33 cellular contexts compared by ENCODE assay signal in genomic region chr15:57443486-57443885, GRCh38.
"Had no signal": no experiment of that assay in that cellular context is flagged by ENCODE, and none has a peak within 500 bp of the region (broad histone marks: within the 10 kb centered on the region; RNA-seq: fewer than 3 reads in every experiment).

No MANE protein-coding gene starts in this region.

- ATAC-seq: activated CD4-positive, alpha-beta T cell treated with anti-CD3 and anti-CD28 coated beads for 36 hours; activated CD8-positive, alpha-beta memory T cell treated with anti-CD3 and anti-CD28 coated beads, Interleukin-2, amount 10 ng/mL, durations not matched to agents 7 days and 5 days; activated CD8-positive, alpha-beta T cell treated with anti-CD3 and anti-CD28 coated beads, Interleukin-2, amount 10 ng/mL, durations not matched to agents 7 days and 5 days; activated naive CD8-positive, alpha-beta T cell treated with anti-CD3 and anti-CD28 coated beads, Interleukin-2, amount 50 U/mL, for 24 hours; T-helper 17 cell had no signal

- H3K4me1 ChIP-seq: breast epithelium, esophagus squamous epithelium had no signal

- H3K9me3 ChIP-seq: ascending aorta, breast epithelium, esophagus squamous epithelium had no signal

- H3K27ac Mint-ChIP-seq: activated CD4-positive, alpha-beta memory T cell treated with anti-CD3 and anti-CD28 coated beads for 36 hours; activated CD4-positive, alpha-beta T cell treated with anti-CD3 and anti-CD28 coated beads for 36 hours; activated CD4-positive, alpha-beta T cell treated with anti-CD3 and anti-CD28 coated beads, Interleukin-2, amount 10 ng/mL, durations not matched to agents 24 days and 14 days; activated CD8-positive, alpha-beta memory T cell treated with anti-CD3 and anti-CD28 coated beads, Interleukin-2, amount 10 ng/mL, durations not matched to agents 7 days and 5 days; activated CD8-positive, alpha-beta T cell treated with anti-CD3 and anti-CD28 coated beads, Interleukin-2, amount 10 ng/mL, durations not matched to agents 7 days and 5 days; activated naive CD4-positive, alpha-beta T cell treated with anti-CD3 and anti-CD28 coated beads for 36 hours; activated naive CD4-positive, alpha-beta T cell treated with anti-CD3 and anti-CD28 coated beads, Interleukin-2, amount 50 U/mL, for 24 hours; activated naive CD8-positive, alpha-beta T cell treated with anti-CD3 and anti-CD28 coated beads for 36 hours; activated naive CD8-positive, alpha-beta T cell treated with anti-CD3 and anti-CD28 coated beads, Interleukin-2, amount 50 U/mL, for 24 hours; activated T-helper 1 cell treated with anti-CD3 and anti-CD28 coated beads, Interleukin-12 subunit alpha, Interleukin-12 subunit beta, Interleukin-2, Interleukin-4 antibody, amounts not matched to agents 30 ng/mL and 10 ng/mL and 1 ng/mL, durations not matched to agents 14 hours and 24 hours and 36 hours; activated T-helper 2 cell treated with anti-CD3 and anti-CD28 coated beads, Interferon-gamma antibody, Interleukin-2, Interleukin-4, amounts not matched to agents 10 μg/mL and 5 μg/mL and 100 μg/mL, durations not matched to agents 14 hours and 24 hours and 36 hours; brain; dendritic cell treated with granulocyte-macrophage colony-stimulating factor and Interleukin-4, amounts not matched to agents 40 ng/mL and 50 ng/mL, for 4 days; T-helper 17 cell; T-helper 2 cell treated with Interferon-gamma antibody and Interleukin-4, amounts not matched to agents 5 μg/mL and 100 μg/mL, for 36 hours had no signal

- DNase-seq: activated CD4-positive, alpha-beta memory T cell treated with anti-CD3 and anti-CD28 coated beads for 36 hours; activated CD4-positive, alpha-beta T cell treated with anti-CD3 and anti-CD28 coated beads for 36 hours; activated CD4-positive, alpha-beta T cell treated with anti-CD3 and anti-CD28 coated beads, Interleukin-2, amount 10 ng/mL, durations not matched to agents 24 days and 14 days; activated CD4-positive, CD25-positive, alpha-beta regulatory T cell; activated CD4-positive, CD25-positive, alpha-beta regulatory T cell treated with anti-CD3 and anti-CD28 coated beads, Interleukin-2, amount 50 U/mL, for 72 hours; activated CD8-positive, alpha-beta memory T cell treated with anti-CD3 and anti-CD28 coated beads, Interleukin-2, amount 10 ng/mL, durations not matched to agents 7 days and 5 days; activated CD8-positive, alpha-beta memory T cell treated with anti-CD3 and anti-CD28 coated beads, Interleukin-2, amount 50 U/mL, for 4 hours; activated CD8-positive, alpha-beta T cell treated with anti-CD3 and anti-CD28 coated beads, Interleukin-2, amount 10 ng/mL, durations not matched to agents 7 days and 5 days; activated effector memory CD4-positive, alpha-beta T cell treated with anti-CD3 and anti-CD28 coated beads, Interleukin-2, amount 50 U/mL, for 16 hours; activated naive CD4-positive, alpha-beta T cell treated with anti-CD3 and anti-CD28 coated beads for 36 hours; activated naive CD8-positive, alpha-beta T cell treated with anti-CD3 and anti-CD28 coated beads for 36 hours; activated naive CD8-positive, alpha-beta T cell treated with anti-CD3 and anti-CD28 coated beads, Interleukin-2, amount 50 U/mL, for 24 hours; activated T-cell treated with anti-CD3 and anti-CD28 coated beads, Interleukin-2, amount 50 U/mL, for 1 hour; activated T-cell treated with anti-CD3 and anti-CD28 coated beads, Interleukin-2, amount 50 U/mL, for 48 hours; dorsolateral prefrontal cortex; effector memory CD4-positive, alpha-beta T cell; esophagus squamous epithelium; hippocampal formation; T-helper 1 cell; T-helper 17 cell; T1000; WERI-Rb-1 had no signal

- H3K36me3 Mint-ChIP-seq: activated CD4-positive, alpha-beta memory T cell treated with anti-CD3 and anti-CD28 coated beads for 36 hours; activated CD8-positive, alpha-beta memory T cell treated with anti-CD3 and anti-CD28 coated beads, Interleukin-2, amount 10 ng/mL, durations not matched to agents 7 days and 5 days; activated naive CD4-positive, alpha-beta T cell treated with anti-CD3 and anti-CD28 coated beads, Interleukin-2, amount 50 U/mL, for 24 hours; activated naive CD8-positive, alpha-beta T cell treated with anti-CD3 and anti-CD28 coated beads for 36 hours had no signal

- H3K4me1 Mint-ChIP-seq: activated CD4-positive, alpha-beta T cell treated with anti-CD3 and anti-CD28 coated beads for 36 hours; activated CD4-positive, alpha-beta T cell treated with anti-CD3 and anti-CD28 coated beads, Interleukin-2, amount 10 ng/mL, durations not matched to agents 24 days and 14 days; activated CD8-positive, alpha-beta memory T cell treated with anti-CD3 and anti-CD28 coated beads, Interleukin-2, amount 10 ng/mL, durations not matched to agents 7 days and 5 days; activated naive CD4-positive, alpha-beta T cell treated with anti-CD3 and anti-CD28 coated beads, Interleukin-2, amount 50 U/mL, for 24 hours; activated naive CD8-positive, alpha-beta T cell treated with anti-CD3 and anti-CD28 coated beads for 36 hours; activated naive CD8-positive, alpha-beta T cell treated with anti-CD3 and anti-CD28 coated beads, Interleukin-2, amount 50 U/mL, for 24 hours; central memory CD8-positive, alpha-beta T cell; T-helper 17 cell had no signal

- H3K36me3 ChIP-seq: breast epithelium had no signal

- H3K27me3 ChIP-seq: ascending aorta, breast epithelium, dorsolateral prefrontal cortex, esophagus squamous epithelium had no signal

- H3K4me3 Mint-ChIP-seq: activated CD4-positive, alpha-beta memory T cell treated with anti-CD3 and anti-CD28 coated beads for 36 hours; activated CD4-positive, alpha-beta T cell treated with anti-CD3 and anti-CD28 coated beads for 36 hours; activated CD4-positive, alpha-beta T cell treated with anti-CD3 and anti-CD28 coated beads, Interleukin-2, amount 10 ng/mL, durations not matched to agents 24 days and 14 days; activated CD8-positive, alpha-beta memory T cell treated with anti-CD3 and anti-CD28 coated beads, Interleukin-2, amount 10 ng/mL, durations not matched to agents 7 days and 5 days; activated CD8-positive, alpha-beta T cell treated with anti-CD3 and anti-CD28 coated beads, Interleukin-2, amount 10 ng/mL, durations not matched to agents 7 days and 5 days; activated naive CD4-positive, alpha-beta T cell treated with anti-CD3 and anti-CD28 coated beads for 36 hours; activated naive CD4-positive, alpha-beta T cell treated with anti-CD3 and anti-CD28 coated beads, Interleukin-2, amount 50 U/mL, for 24 hours; activated naive CD8-positive, alpha-beta T cell treated with anti-CD3 and anti-CD28 coated beads for 36 hours; activated naive CD8-positive, alpha-beta T cell treated with anti-CD3 and anti-CD28 coated beads, Interleukin-2, amount 50 U/mL, for 24 hours; activated T-helper 1 cell treated with anti-CD3 and anti-CD28 coated beads, Interleukin-12 subunit alpha, Interleukin-12 subunit beta, Interleukin-2, Interleukin-4 antibody, amounts not matched to agents 30 ng/mL and 10 ng/mL and 1 ng/mL, durations not matched to agents 14 hours and 24 hours and 36 hours; brain; central memory CD8-positive, alpha-beta T cell; dendritic cell treated with granulocyte-macrophage colony-stimulating factor and Interleukin-4, amounts not matched to agents 40 ng/mL and 50 ng/mL, for 4 days; T-helper 17 cell; T-helper 2 cell treated with Interferon-gamma antibody and Interleukin-4, amounts not matched to agents 5 μg/mL and 100 μg/mL, for 36 hours had no signal

- H3K4me3 ChIP-seq: ascending aorta, breast epithelium, coronary artery, dorsolateral prefrontal cortex, esophagus squamous epithelium had no signal

- H3K27me3 Mint-ChIP-seq: dendritic cell treated with granulocyte-macrophage colony-stimulating factor and Interleukin-4, amounts not matched to agents 40 ng/mL and 50 ng/mL, for 4 days had no signal

- H3K27ac ChIP-seq: ascending aorta, breast epithelium, coronary artery, dorsolateral prefrontal cortex, epithelial cell of prostate, esophagus squamous epithelium, WERI-Rb-1 had no signal

- H3K9me3 Mint-ChIP-seq: activated CD4-positive, alpha-beta memory T cell treated with anti-CD3 and anti-CD28 coated beads for 36 hours; activated CD4-positive, alpha-beta T cell treated with anti-CD3 and anti-CD28 coated beads, Interleukin-2, amount 10 ng/mL, durations not matched to agents 24 days and 14 days; activated naive CD4-positive, alpha-beta T cell treated with anti-CD3 and anti-CD28 coated beads for 36 hours; activated naive CD4-positive, alpha-beta T cell treated with anti-CD3 and anti-CD28 coated beads, Interleukin-2, amount 50 U/mL, for 24 hours; activated naive CD8-positive, alpha-beta T cell treated with anti-CD3 and anti-CD28 coated beads for 36 hours; activated naive CD8-positive, alpha-beta T cell treated with anti-CD3 and anti-CD28 coated beads, Interleukin-2, amount 50 U/mL, for 24 hours; activated T-helper 1 cell treated with anti-CD3 and anti-CD28 coated beads, Interleukin-12 subunit alpha, Interleukin-12 subunit beta, Interleukin-2, Interleukin-4 antibody, amounts not matched to agents 30 ng/mL and 10 ng/mL and 1 ng/mL, durations not matched to agents 14 hours and 24 hours and 36 hours; activated T-helper 2 cell treated with anti-CD3 and anti-CD28 coated beads, Interferon-gamma antibody, Interleukin-2, Interleukin-4, amounts not matched to agents 10 μg/mL and 5 μg/mL and 100 μg/mL, durations not matched to agents 14 hours and 24 hours and 36 hours; central memory CD8-positive, alpha-beta T cell; dendritic cell treated with granulocyte-macrophage colony-stimulating factor and Interleukin-4, amounts not matched to agents 40 ng/mL and 50 ng/mL, for 4 days; T-helper 2 cell treated with Interferon-gamma antibody and Interleukin-4, amounts not matched to agents 5 μg/mL and 100 μg/mL, for 36 hours had no signal
